11 cellular contexts compared by ENCODE assay signal in the genomic region with DNA sequence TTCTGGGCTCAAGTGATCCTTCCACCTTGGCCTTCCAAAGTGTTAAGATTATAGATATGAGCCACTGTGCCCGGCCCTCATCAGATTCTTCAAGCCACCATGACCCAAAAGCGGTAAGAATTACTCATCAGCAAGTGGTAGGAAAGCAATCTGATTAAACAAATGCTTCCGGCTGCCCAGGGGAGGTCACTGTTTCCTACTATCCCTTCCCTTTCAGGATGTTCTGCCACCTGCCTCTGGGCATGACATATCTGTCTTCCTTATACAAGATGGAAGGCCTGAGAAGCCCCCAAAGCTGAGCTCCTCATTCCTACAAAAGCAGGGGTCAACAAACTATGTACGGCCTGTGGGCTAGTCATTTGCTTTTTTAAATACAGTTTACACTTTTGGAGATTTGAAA. TPM values are rescaled to one million over a fixed set of nuclear protein-coding genes. Genes with fewer than 3 reads are reported as not detected.
A peak's percentile ranks its signal among the peaks of the same experiment; 100 is the strongest.
DNase-seq lines count a peak whose midpoint lies in the region; FAIRE-seq and TF ChIP-seq lines count a peak whose summit lies in the region.
"Had no signal": no experiment of that assay in that cellular context is flagged by ENCODE, and none has a peak within 500 bp of the region (broad histone marks: within the 10 kb centered on the region; RNA-seq: fewer than 3 reads in every experiment).

No MANE protein-coding gene starts in this region.

- no peaks in the 10 kb centered on the region for H3K9me3 Mint-ChIP-seq in osteocyte (ENCODE audit: unreplicated experiment)

- H3K4me3 ChIP-seq in NB4 (ENCODE audit: low read depth, low read length) (no peak overlapping the region), astrocyte of the spinal cord (ENCODE audit: low read depth, low read length) (no peak overlapping the region), kidney (ENCODE audit: low read length in 2 of 2) (no peak overlapping the region), WERI-Rb-1 (ENCODE audit: low read depth, low read length) (no peak overlapping the region)

- TF ChIP-seq CTCF in NB4 (IDR thresholded peaks at IDR 0.05; ENCODE audit: low read depth, low read length): no peak
- TF ChIP-seq CTCF in astrocyte of the spinal cord (IDR thresholded peaks at IDR 0.05; ENCODE audit: low read depth, low read length): no peak
- TF ChIP-seq CTCF in osteocyte (IDR thresholded peaks at IDR 0.05): peak; percentile 9
- TF ChIP-seq CTCF in kidney (IDR thresholded peaks at IDR 0.05; ENCODE audit: borderline replicate concordance, extremely low read depth, insufficient read depth): no peak
- TF ChIP-seq CTCF in WERI-Rb-1 (IDR thresholded peaks at IDR 0.05; ENCODE audit: low read depth, low read length): no peak

- H3K27me3 ChIP-seq in WERI-Rb-1 (ENCODE audit: insufficient read depth, low read depth, severe bottlenecking): no peaks in the 10 kb centered on the region

- H3K9me3 ChIP-seq in kidney (ENCODE audit: control insufficient read depth in 1 of 2, low read length in 2 of 2) (no peaks in the 10 kb centered on the region), WERI-Rb-1 (ENCODE audit: severe bottlenecking) (peaks cover 6% of the 10 kb centered on the region)

- H3K27me3 Mint-ChIP-seq in osteocyte (ENCODE audit: unreplicated experiment): no peaks in the 10 kb centered on the region

- in situ Hi-C loops in astrocyte of the spinal cord (cut with HindIII; ENCODE audit: low sequenced_read_pairs): no loop called here

- no peak for FAIRE-seq in kidney (lab: Jason Lieb, UNC)

- H3K4me3 Mint-ChIP-seq in osteocyte (ENCODE audit: unreplicated experiment): no peak overlapping the region

- H3K4me1 Mint-ChIP-seq in osteocyte (ENCODE audit: unreplicated experiment): peaks cover 12% of the 10 kb centered on the region

- no peak for TF ChIP-seq POLR2A in NB4 (IDR thresholded peaks at IDR 0.05; ENCODE audit: extremely low read depth, insufficient read length)

- H3K4me1 ChIP-seq in kidney (ENCODE audit: control insufficient read depth in 1 of 2, insufficient read depth in 1 of 2, low read depth in 1 of 2, low read length in 2 of 2): no peaks in the 10 kb centered on the region

- intact Hi-C loops in kidney (cut with DNase I): no loop called here

- DNase-seq in NCI-H2196 (lab: John Stamatoyannopoulos, UW; ENCODE audit: unreplicated experiment): peak; percentile 53
- no peak for DNase-seq in NCI-H2196 treated with DMSO at 0.1 percent for 48 hours (lab: John Stamatoyannopoulos, UW; ENCODE audit: unreplicated experiment)
- DNase-seq in NB4 (ENCODE audit: low read depth): peak; percentile 43
- peak; percentile 24 for DNase-seq in astrocyte of the spinal cord (ENCODE audit: low read depth, low spot score)
- no peak for DNase-seq in osteocyte (ENCODE audit: extremely low spot score, unreplicated experiment)
- DNase-seq in NCI-H774 (lab: John Stamatoyannopoulos, UW): no peak
- no peak for DNase-seq in kidney
- DNase-seq in WERI-Rb-1: no peak
- DNase-seq: activated T-cell treated with anti-CD3 and anti-CD28 coated beads, Interleukin-2, amount 50 U/mL, for 48 hours; stimulated activated CD4-positive, alpha-beta T cell treated with anti-CD3 and anti-CD28 coated beads, Interleukin-2, amount 100 ng/mL, for 48 hours; T-helper 2 cell had no signal

- H3K9ac ChIP-seq in kidney (ENCODE audit: low read length in 2 of 2): no peak overlapping the region

- H3K27ac ChIP-seq in kidney (ENCODE audit: low read depth in 2 of 2, low read length in 2 of 2) (no peak overlapping the region), WERI-Rb-1 (no peak overlapping the region)

- H3K36me3 ChIP-seq in kidney (ENCODE audit: control insufficient read depth in 1 of 2, insufficient read depth in 2 of 2, low read length in 2 of 2): no peaks in the 10 kb centered on the region
- H3K36me3 ChIP-seq in WERI-Rb-1: peaks cover 50% of the 10 kb centered on the region

- peak overlapping the region; percentile 14 for H3K27ac Mint-ChIP-seq in osteocyte (ENCODE audit: unreplicated experiment)

- H3K36me3 Mint-ChIP-seq in osteocyte (ENCODE audit: unreplicated experiment): no peaks in the 10 kb centered on the region

RNA-seq across cellular contexts. Expression of a gene that starts 6.9 kb away (rescaled TPM):
- total RNA-seq in osteocyte: 5.0 and 6.1 TPM in 2 replicates
- total RNA-seq in kidney: 9.6 TPM
- polyA plus RNA-seq in kidney (ENCODE audit: insufficient read depth, low read depth, low replicate concordance): 20.0 TPM

RNA-seq across cellular contexts. Expression of a gene that starts 9.4 kb away (rescaled TPM):
- 66.9 and 78.8 TPM in 2 replicates for total RNA-seq in osteocyte
- total RNA-seq in kidney: 59.3 TPM
- 369 TPM for polyA plus RNA-seq in kidney (ENCODE audit: insufficient read depth, low read depth, low replicate concordance)

RNA-seq across cellular contexts. Expression of a gene that starts 13.1 kb away (rescaled TPM):
- 46.3 and 50.0 TPM in 2 replicates for total RNA-seq in osteocyte
- total RNA-seq in kidney: 27.7 TPM
- polyA plus RNA-seq in kidney (ENCODE audit: insufficient read depth, low read depth, low replicate concordance): 35.9 TPM

RNA-seq across cellular contexts. Expression of a gene that starts 14.6 kb away (rescaled TPM):
- total RNA-seq in osteocyte (0.99 and 1.5 TPM in 2 replicates), kidney (0.54 TPM)
- not detected for polyA plus RNA-seq in kidney (ENCODE audit: insufficient read depth, low read depth, low replicate concordance)

RNA-seq across cellular contexts. Expression of a gene that starts 29.0 kb away (rescaled TPM):
- total RNA-seq in osteocyte (92.5 and 93.7 TPM in 2 replicates), kidney (69.4 TPM)
- 105 TPM for polyA plus RNA-seq in kidney (ENCODE audit: insufficient read depth, low read depth, low replicate concordance)

Comparison
In these comparisons a context has a peak if more than half of its experiments do, and no peak if none do; other contexts are left out.
1. DNase-seq: peak in NCI-H2196 (single experiment), NB4 (single experiment) and astrocyte of the spinal cord (single experiment); none in NCI-H2196 treated with DMSO at 0.1 percent for 48 hours (single experiment), osteocyte (single experiment), NCI-H774 (single experiment), kidney (single experiment) and WERI-Rb-1 (single experiment).